Comparison of ENCODE assay signal across 9 cellular contexts in the genomic region with DNA sequence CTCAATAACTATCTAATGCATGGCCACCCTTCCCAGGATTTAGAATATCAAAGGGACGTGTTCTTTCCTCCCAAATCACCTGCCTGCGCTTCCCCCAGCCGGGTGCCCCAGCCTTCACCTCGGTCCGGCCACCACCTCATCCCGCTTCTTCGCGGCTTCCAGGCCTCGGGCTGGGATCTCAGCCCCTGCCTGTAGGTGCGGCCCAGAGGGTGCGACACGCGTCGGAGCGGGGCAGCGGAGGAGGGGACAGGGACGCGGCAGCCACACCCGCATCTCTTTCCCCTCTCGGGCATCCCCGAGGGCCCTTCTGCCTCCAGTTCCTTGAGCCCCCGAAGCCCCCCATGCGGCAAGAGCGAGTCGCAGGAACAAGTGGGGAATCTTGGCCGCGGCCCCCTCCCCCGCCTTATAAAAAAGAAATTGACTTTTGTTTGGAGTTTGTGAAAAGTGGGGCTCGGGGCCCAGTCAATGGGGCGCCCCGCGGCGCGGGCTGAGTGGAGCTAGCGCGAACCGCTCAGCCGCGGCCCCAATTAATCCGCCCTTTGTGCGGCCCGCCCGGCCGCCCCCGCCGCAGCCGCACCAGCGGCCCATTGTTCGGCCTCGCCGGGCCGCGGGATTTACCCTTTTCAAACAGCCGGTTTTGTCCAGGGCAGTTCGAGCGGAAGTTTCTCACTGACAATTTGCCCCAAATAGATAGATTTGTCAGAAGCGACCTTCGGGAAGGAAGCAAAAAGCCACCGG. TPM values are rescaled to one million over a fixed set of nuclear protein-coding genes. Genes with fewer than 3 reads are reported as not detected.
DNase-seq lines count a peak whose midpoint lies in the region; ATAC-seq and TF ChIP-seq lines count a peak whose summit lies in the region.
"Had no signal": no experiment of that assay in that cellular context is flagged by ENCODE, and none has a peak within 500 bp of the region (broad histone marks: within the 10 kb centered on the region; RNA-seq: fewer than 3 reads in every experiment).

No MANE protein-coding gene starts in this region.

- peak overlapping the region; percentile 46 for H3K4me2 ChIP-seq in mammary epithelial cell (ENCODE audit: insufficient read depth, low read depth, low read length)

- H3K79me2 ChIP-seq in mammary epithelial cell (ENCODE audit: insufficient read depth, low read length) = no peaks in the 10 kb centered on the region

- no peak overlapping the region for H3K9ac ChIP-seq in mammary epithelial cell (ENCODE audit: insufficient read depth, low read length)

- H4K20me1 ChIP-seq in mammary epithelial cell (ENCODE audit: insufficient read depth, low read length) = no peaks in the 10 kb centered on the region

- POLR2A ChIA-PET in naive thymus-derived CD4-positive, alpha-beta T cell (lab: Charles Lee) = no interaction called here

- intact Hi-C loops in mammary epithelial cell (cut with micrococcal nuclease) = no loop called here
- intact Hi-C loops in naive thymus-derived CD4-positive, alpha-beta T cell (cut with micrococcal nuclease) = no loop called here

- DNase-seq in AG20443 (ENCODE audit: low spot score) (peak; percentile 47), HAP-1 (ENCODE audit: low spot score in 2 of 2) (peak; percentile 51 to 79), mammary epithelial cell (no peak), GOT3 (lab: John Stamatoyannopoulos, UW) (no peak), GF-D8 (lab: John Stamatoyannopoulos, UW) (no peak), NCI-H1436 (lab: John Stamatoyannopoulos, UW) (no peak)
- DNase-seq in naive thymus-derived CD4-positive, alpha-beta T cell = peak in 1 of 9 donors; percentile 24

- H3K36me3 Mint-ChIP-seq in naive thymus-derived CD4-positive, alpha-beta T cell = peaks cover 0 to 3% (median 0%) of the 10 kb centered on the region in 5 donors

- H3K4me3 ChIP-seq in HAP-1 (peak overlapping the region; percentile 21), mammary epithelial cell (replicated peaks in 1 of 3; ENCODE audit: insufficient read depth in 1 of 3, low read depth in 2 of 3, low read length in 3 of 3) (peak overlapping the region in 1 of 3 experiments; percentile 12)
- H3K4me3 ChIP-seq in naive thymus-derived CD4-positive, alpha-beta T cell (ENCODE audit: low read length) = no peak overlapping the region

- H3K9me3 Mint-ChIP-seq in naive thymus-derived CD4-positive, alpha-beta T cell = peaks cover 0 to 9% (median 0%) of the 10 kb centered on the region in 11 donors

- no TSS peak for BruUV-seq in mammary epithelial cell (replicated peaks; lab: Mats Ljungman, UMichigan)

- peaks cover 6 to 22% (median 15%) of the 10 kb centered on the region in 7 donors for H3K4me1 Mint-ChIP-seq in naive thymus-derived CD4-positive, alpha-beta T cell

- in situ Hi-C loops in HAP-1 (cut with MboI; ENCODE audit: low sequenced_read_pairs) = no loop called here
- in situ Hi-C loops in mammary epithelial cell (cut with MboI; ENCODE audit: low sequenced_read_pairs in 2 of 2) = no loop called here

- H2AFZ ChIP-seq in mammary epithelial cell (ENCODE audit: low read depth, low read length) = peak overlapping the region; percentile 25

- CTCF ChIA-PET in mammary epithelial cell (lab: Charles Lee; ENCODE audit: low non-redundant PET) = no interaction called here
- CTCF ChIA-PET in naive thymus-derived CD4-positive, alpha-beta T cell (lab: Charles Lee) = no interaction called here

- no peak for TF ChIP-seq CTCF in mammary epithelial cell (conservative IDR thresholded peaks at IDR 0.05 in 1 of 2, IDR thresholded peaks at IDR 0.05 in 1 of 2; ENCODE audit: extremely low read depth in 1 of 2, insufficient read depth in 1 of 2, low read depth in 1 of 2, low read length in 2 of 2)

- H3K27ac Mint-ChIP-seq in naive thymus-derived CD4-positive, alpha-beta T cell = no peak overlapping the region

- no peaks in the 10 kb centered on the region for H3K36me3 ChIP-seq in HAP-1 (replicated peaks)
- H3K36me3 ChIP-seq in mammary epithelial cell (ENCODE audit: insufficient read depth, low read length) = no peaks in the 10 kb centered on the region
- H3K36me3 ChIP-seq in naive thymus-derived CD4-positive, alpha-beta T cell (ENCODE audit: control insufficient read depth in 2 of 3, insufficient read depth in 3 of 3, low read length in 3 of 3) = no peaks in the 10 kb centered on the region

- no peak overlapping the region for H3K27ac ChIP-seq in mammary epithelial cell (ENCODE audit: insufficient read depth, low read depth, low read length)
- no peak overlapping the region for H3K27ac ChIP-seq in naive thymus-derived CD4-positive, alpha-beta T cell (ENCODE audit: low read depth, low read length)

- H3K27me3 ChIP-seq in HAP-1 (ENCODE audit: low read depth) = peaks cover 19% of the 10 kb centered on the region
- peaks cover 36% of the 10 kb centered on the region for H3K27me3 ChIP-seq in mammary epithelial cell (ENCODE audit: insufficient read depth, low read length)
- H3K27me3 ChIP-seq in naive thymus-derived CD4-positive, alpha-beta T cell (ENCODE audit: control insufficient read depth in 2 of 2, insufficient read depth in 2 of 2, low read length in 2 of 2) = peaks cover 4 to 21% of the 10 kb centered on the region in 2 donors

- H3K9me3 ChIP-seq in HAP-1 = no peaks in the 10 kb centered on the region
- no peaks in the 10 kb centered on the region for H3K9me3 ChIP-seq in mammary epithelial cell (replicated peaks; ENCODE audit: insufficient read depth, low read length)
- no peaks in the 10 kb centered on the region for H3K9me3 ChIP-seq in naive thymus-derived CD4-positive, alpha-beta T cell (ENCODE audit: control insufficient read depth in 2 of 3, low read length in 3 of 3)

- dilution Hi-C loops in mammary epithelial cell (cut with HindIII; ENCODE audit: low sequenced_read_pairs) = no loop called here

- H3K4me1 ChIP-seq in HAP-1 (peaks cover 45% of the 10 kb centered on the region), mammary epithelial cell (ENCODE audit: insufficient read depth, low read length) (peaks cover 8% of the 10 kb centered on the region)
- peaks cover 0 to 17% of the 10 kb centered on the region in 2 donors for H3K4me1 ChIP-seq in naive thymus-derived CD4-positive, alpha-beta T cell (ENCODE audit: control insufficient read depth in 2 of 2, insufficient read depth in 2 of 2, low read length in 2 of 2)

- peak overlapping the region in 9 of 10 donors; percentile 34 to 88 (median 61) for H3K4me3 Mint-ChIP-seq in naive thymus-derived CD4-positive, alpha-beta T cell

- ATAC-seq in naive thymus-derived CD4-positive, alpha-beta T cell = no peak
- ATAC-seq in GM18519 (IDR thresholded peaks at IDR 0.05; ENCODE audit: low FRiP score, unreplicated experiment) = no peak

- H3K27me3 Mint-ChIP-seq in naive thymus-derived CD4-positive, alpha-beta T cell = peaks cover 84 to 91% (median 88%) of the 10 kb centered on the region in 5 donors

- WGBS in mammary epithelial cell (ENCODE audit: low coverage, missing lambda C conversion rate) = 5% methylated on average over 17 of the region's 59 CpGs

RNA-seq across cellular contexts. Expression of gene NR2E1, which starts 8.4 kb away (rescaled TPM):
- under 1 TPM in 1 of 2 donors, not detected in 1; 0.14 TPM for total RNA-seq in mammary epithelial cell
- polyA plus RNA-seq in mammary epithelial cell = not detected
- polyA minus RNA-seq in mammary epithelial cell = not detected
- total RNA-seq in naive thymus-derived CD4-positive, alpha-beta T cell = not detected
- polyA plus RNA-seq in naive thymus-derived CD4-positive, alpha-beta T cell = not detected
- total RNA-seq: mucosa of gallbladder had no signal

Comparison
In these comparisons a context has a peak if more than half of its experiments do, and no peak if none do; other contexts are left out.
1. DNase-seq: peak in AG20443 (single experiment) and HAP-1 (2 of 2); none in mammary epithelial cell (single experiment), GOT3 (single experiment), GF-D8 (single experiment) and NCI-H1436 (single experiment).